13 cellular contexts compared by ENCODE assay signal in genomic region chr13:48223016-48223385, GRCh38. TPM values are rescaled to one million over a fixed set of nuclear protein-coding genes. Genes with fewer than 3 reads are reported as not detected.
A peak's percentile ranks its signal among the peaks of the same experiment; 100 is the strongest.
DNase-seq lines count a peak whose midpoint lies in the region; ATAC-seq and TF ChIP-seq lines count a peak whose summit lies in the region.
"Had no signal": no experiment of that assay in that cellular context is flagged by ENCODE, and none has a peak within 500 bp of the region (broad histone marks: within the 10 kb centered on the region; RNA-seq: fewer than 3 reads in every experiment).

No MANE protein-coding gene starts in this region.

- no peak for TF ChIP-seq CTCF in liver (IDR thresholded peaks at IDR 0.05; ENCODE audit: low read depth, low read length, missing input control)

- H3K4me1 ChIP-seq in liver (ENCODE audit: control insufficient read depth in 4 of 4, insufficient read depth in 4 of 4, low read length in 3 of 4) = peaks cover 0 to 8% (median 0%) of the 10 kb centered on the region in 4 donors
- peaks cover 13% of the 10 kb centered on the region for H3K4me1 ChIP-seq in thymus (ENCODE audit: control insufficient read depth, insufficient read depth, low read length)

- H3K36me3 Mint-ChIP-seq in activated T-cell treated with anti-CD3 and anti-CD28 coated beads, Interleukin-2, amount 50 U/mL, for 4 hours (ENCODE audit: insufficient read depth) = no peaks in the 10 kb centered on the region
- peaks cover 3% of the 10 kb centered on the region for H3K36me3 Mint-ChIP-seq in activated naive CD8-positive, alpha-beta T cell treated with anti-CD3 and anti-CD28 coated beads for 36 hours
- H3K36me3 Mint-ChIP-seq: type B pancreatic cell had no signal

- H3K27ac Mint-ChIP-seq in activated naive CD8-positive, alpha-beta T cell treated with anti-CD3 and anti-CD28 coated beads for 36 hours = peak overlapping the region; percentile 82
- H3K27ac Mint-ChIP-seq: type B pancreatic cell had no signal

- H3K27me3 ChIP-seq in liver (ENCODE audit: control insufficient read depth in 4 of 4, insufficient read depth in 4 of 4, low read length in 3 of 4) (no peaks in the 10 kb centered on the region), thymus (ENCODE audit: control insufficient read depth, insufficient read depth) (no peaks in the 10 kb centered on the region)

- H3K36me3 ChIP-seq in liver (ENCODE audit: control insufficient read depth in 4 of 4, insufficient read depth in 3 of 4, low read depth in 1 of 4, low read length in 3 of 4) = no peaks in the 10 kb centered on the region
- H3K36me3 ChIP-seq in thymus (ENCODE audit: control insufficient read depth, insufficient read depth) = no peaks in the 10 kb centered on the region

- peaks cover 63% of the 10 kb centered on the region for H3K4me1 Mint-ChIP-seq in activated T-cell treated with anti-CD3 and anti-CD28 coated beads, Interleukin-2, amount 50 U/mL, for 4 hours (ENCODE audit: low read depth)
- H3K4me1 Mint-ChIP-seq in activated naive CD8-positive, alpha-beta T cell treated with anti-CD3 and anti-CD28 coated beads for 36 hours = peaks cover 58% of the 10 kb centered on the region

- peak overlapping the region; percentile 57 for H3K4me3 Mint-ChIP-seq in activated T-cell treated with anti-CD3 and anti-CD28 coated beads, Interleukin-2, amount 50 U/mL, for 4 hours
- H3K4me3 Mint-ChIP-seq in activated naive CD8-positive, alpha-beta T cell treated with anti-CD3 and anti-CD28 coated beads for 36 hours = peak overlapping the region; percentile 54
- H3K4me3 Mint-ChIP-seq: type B pancreatic cell had no signal

- H3K9me3 ChIP-seq in liver (ENCODE audit: control insufficient read depth in 4 of 4, low read length in 3 of 4) (no peaks in the 10 kb centered on the region), thymus (ENCODE audit: control insufficient read depth) (no peaks in the 10 kb centered on the region)

- no peak for TF ChIP-seq RAD21 in liver (IDR thresholded peaks at IDR 0.05)

- peak overlapping the region in 1 of 3 donors; percentile 59 for H3K4me3 ChIP-seq in liver (ENCODE audit: low read depth in 1 of 3, low read length in 3 of 3)
- H3K4me3 ChIP-seq in thymus (ENCODE audit: low read length) = no peak overlapping the region

- H3K9me3 Mint-ChIP-seq in activated T-cell treated with anti-CD3 and anti-CD28 coated beads, Interleukin-2, amount 50 U/mL, for 4 hours = no peaks in the 10 kb centered on the region
- H3K9me3 Mint-ChIP-seq in activated naive CD8-positive, alpha-beta T cell treated with anti-CD3 and anti-CD28 coated beads for 36 hours = peaks cover 1% of the 10 kb centered on the region
- H3K9me3 Mint-ChIP-seq: type B pancreatic cell had no signal

- WGBS in liver = 71% methylated on average over 1 of the region's 1 CpG
- 22% methylated on average over 1 of the region's 1 CpG for WGBS in thymus

- peak in 1 of 2 donors; percentile 6 for ATAC-seq in activated T-cell treated with anti-CD3 and anti-CD28 coated beads, Interleukin-2, amount 50 U/mL, for 4 hours

- H3K27me3 Mint-ChIP-seq in activated T-cell treated with anti-CD3 and anti-CD28 coated beads, Interleukin-2, amount 50 U/mL, for 4 hours (ENCODE audit: low read depth) = no peaks in the 10 kb centered on the region
- no peaks in the 10 kb centered on the region for H3K27me3 Mint-ChIP-seq in activated naive CD8-positive, alpha-beta T cell treated with anti-CD3 and anti-CD28 coated beads for 36 hours
- H3K27me3 Mint-ChIP-seq: type B pancreatic cell had no signal

- no peak for DNase-seq in activated T-cell treated with anti-CD3 and anti-CD28 coated beads, Interleukin-2, amount 50 U/mL, for 4 hours
- DNase-seq in activated T-cell treated with anti-CD3 and anti-CD28 coated beads, Interleukin-2, amount 50 U/mL, for 48 hours = no peak
- DNase-seq in activated naive CD8-positive, alpha-beta T cell treated with anti-CD3 and anti-CD28 coated beads for 36 hours = no peak
- DNase-seq in NCI-H510A (lab: John Stamatoyannopoulos, UW) (no peak), islet precursor cell (no peak), NCI-H187 (lab: John Stamatoyannopoulos, UW) (no peak)
- DNase-seq: activated CD4-positive, alpha-beta T cell treated with anti-CD3 and anti-CD28 coated beads, Interleukin-2, amount 50 U/mL, for 4 hours; cerebellar nuclear complex; NCI-H1694; SHP77 had no signal

- H3K27ac ChIP-seq in liver (ENCODE audit: low read depth in 1 of 2, low read length in 2 of 2) (peak overlapping the region; percentile 65 to 78), thymus (ENCODE audit: low read depth) (peak overlapping the region; percentile 64)

- peak overlapping the region; percentile 51 to 77 for H3K9ac ChIP-seq in liver (ENCODE audit: low read depth in 1 of 2, low read length in 2 of 2)

TF ChIP-seq in liver, 16 proteins besides CTCF, POLR2A, EP300 and RAD21:
- TF ChIP-seq YY1 (IDR thresholded peaks at IDR 0.05) (peak; percentile 29), EGR1 (IDR thresholded peaks at IDR 0.05; ENCODE audit: low read depth in 2 of 2) (no peak), MAX (IDR thresholded peaks at IDR 0.05) (no peak)
TF ChIP-seq in liver: peak in this region for 1.

RNA-seq across cellular contexts. Expression of gene ITM2B, which starts 10.0 kb away (rescaled TPM):
- 10 to 100 TPM; 48.8 to 63.5 (median 49.3) TPM for total RNA-seq in activated T-cell treated with anti-CD3 and anti-CD28 coated beads, Interleukin-2, amount 50 U/mL, for 4 hours
- 10 to 100 TPM; 90.7 to 95.9 TPM for total RNA-seq in activated naive CD8-positive, alpha-beta T cell treated with anti-CD3 and anti-CD28 coated beads for 36 hours
- 100 to 1,000 TPM; 114 to 167 TPM for total RNA-seq in liver
- polyA plus RNA-seq in liver (100 to 1,000 TPM; 237 to 379 TPM), thymus (720 TPM)
